Comparison of ENCODE assay signal across 19 cellular contexts in the genomic region with DNA sequence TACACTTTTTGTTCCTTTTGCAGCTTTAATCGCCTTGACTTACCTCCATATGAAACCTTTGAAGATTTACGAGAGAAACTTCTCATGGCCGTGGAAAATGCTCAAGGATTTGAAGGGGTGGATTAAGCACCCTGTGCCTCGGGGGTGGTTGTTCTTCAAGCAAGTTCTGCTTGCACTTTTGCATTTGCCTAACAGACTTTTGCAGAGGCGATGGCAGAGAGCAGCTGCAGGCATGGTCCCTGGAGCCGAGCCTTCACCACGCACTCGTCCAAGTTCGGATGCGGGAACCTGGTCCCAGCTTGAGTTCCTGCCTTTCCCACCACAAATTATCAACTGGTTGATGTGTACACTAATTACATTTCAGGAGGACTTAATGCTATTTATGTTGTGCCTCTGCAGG.
"Had no signal": no experiment of that assay in that cellular context is flagged by ENCODE, and none has a peak within 500 bp of the region (broad histone marks: within the 10 kb centered on the region; RNA-seq: fewer than 3 reads in every experiment).

No MANE protein-coding gene starts in this region.

- H3K9me3 Mint-ChIP-seq: activated CD4-positive, alpha-beta memory T cell treated with anti-CD3 and anti-CD28 coated beads, Interleukin-2, amount 10 ng/mL, durations not matched to agents 7 days and 5 days; activated naive CD8-positive, alpha-beta T cell treated with anti-CD3 and anti-CD28 coated beads, Interleukin-2, amount 10 ng/mL, durations not matched to agents 7 days and 5 days; naive thymus-derived CD8-positive, alpha-beta T cell; T-helper 1 cell treated with Interleukin-12 subunit alpha and Interleukin-12 subunit beta and Interleukin-4 antibody, amounts not matched to agents 30 μg/mL and 1 μg/mL, for 36 hours had no signal

- H3K27me3 ChIP-seq: brain microvascular endothelial cell, esophagus squamous epithelium, right atrium auricular region, upper lobe of left lung had no signal

- H3K27ac Mint-ChIP-seq: activated CD4-positive, alpha-beta memory T cell treated with anti-CD3 and anti-CD28 coated beads, Interleukin-2, amount 10 ng/mL, durations not matched to agents 7 days and 5 days; activated naive CD8-positive, alpha-beta T cell treated with anti-CD3 and anti-CD28 coated beads, Interleukin-2, amount 10 ng/mL, durations not matched to agents 7 days and 5 days; T-helper 1 cell treated with Interleukin-12 subunit alpha and Interleukin-12 subunit beta and Interleukin-4 antibody, amounts not matched to agents 30 μg/mL and 1 μg/mL, for 36 hours had no signal

- H3K4me3 Mint-ChIP-seq: activated CD4-positive, alpha-beta memory T cell treated with anti-CD3 and anti-CD28 coated beads, Interleukin-2, amount 10 ng/mL, durations not matched to agents 7 days and 5 days; activated naive CD8-positive, alpha-beta T cell treated with anti-CD3 and anti-CD28 coated beads, Interleukin-2, amount 10 ng/mL, durations not matched to agents 7 days and 5 days; naive thymus-derived CD8-positive, alpha-beta T cell; T-helper 1 cell treated with Interleukin-12 subunit alpha and Interleukin-12 subunit beta and Interleukin-4 antibody, amounts not matched to agents 30 μg/mL and 1 μg/mL, for 36 hours had no signal

- H3K9me3 ChIP-seq: esophagus squamous epithelium, right atrium auricular region, upper lobe of left lung had no signal

- ATAC-seq: left ventricle myocardium superior; naive thymus-derived CD8-positive, alpha-beta T cell; stimulated activated naive CD8-positive, alpha-beta T cell treated with anti-CD3 and anti-CD28 coated beads, Interleukin-15, Interleukin-2, amounts not matched to agents 100 U/mL and 50 U/mL, for 24 hours had no signal

- H3K36me3 Mint-ChIP-seq: activated naive CD8-positive, alpha-beta T cell treated with anti-CD3 and anti-CD28 coated beads, Interleukin-2, amount 10 ng/mL, durations not matched to agents 7 days and 5 days had no signal

- H3K27ac ChIP-seq: brain microvascular endothelial cell, esophagus squamous epithelium, right atrium auricular region, upper lobe of left lung had no signal

- H3K4me1 ChIP-seq: right atrium auricular region, upper lobe of left lung had no signal

- H3K4me3 ChIP-seq: esophagus squamous epithelium, right atrium auricular region, upper lobe of left lung had no signal

- H3K27me3 Mint-ChIP-seq: activated CD4-positive, alpha-beta memory T cell treated with anti-CD3 and anti-CD28 coated beads, Interleukin-2, amount 10 ng/mL, durations not matched to agents 7 days and 5 days; activated naive CD8-positive, alpha-beta T cell treated with anti-CD3 and anti-CD28 coated beads, Interleukin-2, amount 10 ng/mL, durations not matched to agents 7 days and 5 days; naive thymus-derived CD8-positive, alpha-beta T cell had no signal

- DNase-seq: activated CD4-positive, alpha-beta memory T cell treated with anti-CD3 and anti-CD28 coated beads, Interleukin-2, amount 10 ng/mL, durations not matched to agents 7 days and 5 days; activated CD4-positive, alpha-beta T cell treated with anti-CD3 and anti-CD28 coated beads for 4 hours; activated gamma-delta T cell treated with Interleukin-2 at 50 U/mL for 16 hours; activated naive CD8-positive, alpha-beta T cell treated with anti-CD3 and anti-CD28 coated beads, Interleukin-2, amount 10 ng/mL, durations not matched to agents 7 days and 5 days; activated T-cell treated with anti-CD3 and anti-CD28 coated beads, Interleukin-2, amount 50 U/mL, for 48 hours; brain microvascular endothelial cell; cortex of kidney; effector CD4-positive, alpha-beta T cell; esophagus squamous epithelium; left ventricle myocardium superior; mesenchymal stem cell; naive thymus-derived CD8-positive, alpha-beta T cell; occipital lobe; small intestine; stimulated activated CD4-positive, alpha-beta T cell treated with anti-CD3 and anti-CD28 coated beads, Interleukin-4, amount 100 ng/mL, for 24 hours; stimulated activated naive CD8-positive, alpha-beta T cell treated with anti-CD3 and anti-CD28 coated beads, Interleukin-15, Interleukin-2, amounts not matched to agents 100 U/mL and 50 U/mL, for 24 hours had no signal

- FAIRE-seq: small intestine had no signal
